14 cellular contexts compared by ENCODE assay signal in genomic region chr2:95388878-95389255, GRCh38. TPM values are rescaled to one million over a fixed set of nuclear protein-coding genes. Genes with fewer than 3 reads are reported as not detected.
DNase-seq lines count a peak whose midpoint lies in the region; ATAC-seq and TF ChIP-seq lines count a peak whose summit lies in the region.
"Had no signal": no experiment of that assay in that cellular context is flagged by ENCODE, and none has a peak within 500 bp of the region (broad histone marks: within the 10 kb centered on the region; RNA-seq: fewer than 3 reads in every experiment).

No MANE protein-coding gene starts in this region.

- H3K4me1 Mint-ChIP-seq in stimulated activated naive B cell treated with anti-CD40 and anti-IgM and Interleukin-4, amounts not matched to agents 10 μg/mL and 1 μg/mL and 100 μg/mL, for 72 hours = peaks cover 0 to 5% of the 10 kb centered on the region in 2 donors
- peaks cover 2% of the 10 kb centered on the region for H3K4me1 Mint-ChIP-seq in activated T-helper 2 cell treated with anti-CD3 and anti-CD28 coated beads, Interferon-gamma antibody, Interleukin-2, Interleukin-4, amounts not matched to agents 10 μg/mL and 5 μg/mL and 100 μg/mL, durations not matched to agents 14 hours and 24 hours and 36 hours (ENCODE audit: low read depth)

- H3K36me3 ChIP-seq in left ventricle myocardium inferior = no peaks in the 10 kb centered on the region
- no peaks in the 10 kb centered on the region for H3K36me3 ChIP-seq in Loucy (ENCODE audit: insufficient read depth, low read length)
- H3K36me3 ChIP-seq in mammary epithelial cell (ENCODE audit: insufficient read depth, low read length) = no peaks in the 10 kb centered on the region
- H3K36me3 ChIP-seq: pancreas had no signal

- no peaks in the 10 kb centered on the region for H3F3A ChIP-seq in Loucy (ENCODE audit: low read depth)

- WGBS in mammary epithelial cell (ENCODE audit: low coverage, missing lambda C conversion rate) = 15% methylated on average over 8 of the region's 16 CpGs

- CTCF ChIA-PET in mammary epithelial cell (lab: Charles Lee; ENCODE audit: low non-redundant PET) = interaction anchor here (0.6 kb wide), 2 partner anchors 62 to 157 kb away, joined by 3 read pairs; no protein-coding TSS in a partner anchor

- H3K36me3 Mint-ChIP-seq in stimulated activated naive B cell treated with anti-CD40 and anti-IgM and Interleukin-4, amounts not matched to agents 10 μg/mL and 1 μg/mL and 100 μg/mL, for 72 hours = no peaks in the 10 kb centered on the region
- no peaks in the 10 kb centered on the region for H3K36me3 Mint-ChIP-seq in activated T-helper 2 cell treated with anti-CD3 and anti-CD28 coated beads, Interferon-gamma antibody, Interleukin-2, Interleukin-4, amounts not matched to agents 10 μg/mL and 5 μg/mL and 100 μg/mL, durations not matched to agents 14 hours and 24 hours and 36 hours (ENCODE audit: low read depth)

- H3K27ac ChIP-seq in left ventricle myocardium inferior (replicated peaks) = no peak overlapping the region
- no peak overlapping the region for H3K27ac ChIP-seq in mammary epithelial cell (ENCODE audit: insufficient read depth, low read depth, low read length)
- H3K27ac ChIP-seq: pancreas, RWPE1 had no signal

- H3K9me3 Mint-ChIP-seq in stimulated activated naive B cell treated with anti-CD40 and anti-IgM and Interleukin-4, amounts not matched to agents 10 μg/mL and 1 μg/mL and 100 μg/mL, for 72 hours = no peaks in the 10 kb centered on the region
- H3K9me3 Mint-ChIP-seq in activated T-helper 2 cell treated with anti-CD3 and anti-CD28 coated beads, Interferon-gamma antibody, Interleukin-2, Interleukin-4, amounts not matched to agents 10 μg/mL and 5 μg/mL and 100 μg/mL, durations not matched to agents 14 hours and 24 hours and 36 hours = no peaks in the 10 kb centered on the region

- no peak overlapping the region for H3K4me3 Mint-ChIP-seq in stimulated activated naive B cell treated with anti-CD40 and anti-IgM and Interleukin-4, amounts not matched to agents 10 μg/mL and 1 μg/mL and 100 μg/mL, for 72 hours
- H3K4me3 Mint-ChIP-seq in activated T-helper 2 cell treated with anti-CD3 and anti-CD28 coated beads, Interferon-gamma antibody, Interleukin-2, Interleukin-4, amounts not matched to agents 10 μg/mL and 5 μg/mL and 100 μg/mL, durations not matched to agents 14 hours and 24 hours and 36 hours (ENCODE audit: low read depth) = no peak overlapping the region

- intact Hi-C loops in left ventricle myocardium inferior (cut with micrococcal nuclease) (no loop called here), cardiac septum (cut with DNase I) (no loop called here), mammary epithelial cell (cut with micrococcal nuclease) (loop anchor here (1.0 to 5.0 kb wide), 3 partner anchors 42 to 340 kb away; no protein-coding TSS in a partner anchor)
- intact Hi-C loops in activated T-helper 2 cell treated with anti-CD3 and anti-CD28 coated beads, Interferon-gamma antibody, Interleukin-2, Interleukin-4, amounts not matched to agents 10 μg/mL and 5 μg/mL and 100 μg/mL, durations not matched to agents 14 hours and 24 hours and 36 hours (cut with micrococcal nuclease) = loop anchor here (2.0 kb wide), 1 partner anchor 340 kb away; no protein-coding TSS in a partner anchor

- BruUV-seq in mammary epithelial cell (replicated peaks; lab: Mats Ljungman, UMichigan) = no TSS peak

- in situ Hi-C loops in mammary epithelial cell (cut with MboI; ENCODE audit: low sequenced_read_pairs in 2 of 2) = no loop called here

- no peak for TF ChIP-seq CTCF in left ventricle myocardium inferior (IDR thresholded peaks at IDR 0.05; ENCODE audit: borderline replicate concordance)
- TF ChIP-seq CTCF in Loucy (conservative IDR thresholded peaks at IDR 0.05; ENCODE audit: low read length) = no peak
- TF ChIP-seq CTCF in mammary epithelial cell (conservative IDR thresholded peaks at IDR 0.05 in 1 of 2, IDR thresholded peaks at IDR 0.05 in 1 of 2; ENCODE audit: extremely low read depth in 1 of 2, insufficient read depth in 1 of 2, low read depth in 1 of 2, low read length in 2 of 2) = no peak
- TF ChIP-seq CTCF in GM10266 (IDR thresholded peaks at IDR 0.05; ENCODE audit: control insufficient read depth, insufficient read depth, low read depth, missing control alignments) = no peak

- H3K27me3 ChIP-seq in left ventricle myocardium inferior (ENCODE audit: low read depth) = peaks cover 7% of the 10 kb centered on the region
- H3K27me3 ChIP-seq in Loucy (ENCODE audit: insufficient read depth, low read length, poor library complexity, severe bottlenecking) = no peaks in the 10 kb centered on the region
- H3K27me3 ChIP-seq in mammary epithelial cell (ENCODE audit: insufficient read depth, low read length) = no peaks in the 10 kb centered on the region
- H3K27me3 ChIP-seq: pancreas had no signal

- H3K9ac ChIP-seq in Loucy (ENCODE audit: low read depth, low read length, poor library complexity, severe bottlenecking) = no peak overlapping the region
- no peak overlapping the region for H3K9ac ChIP-seq in mammary epithelial cell (ENCODE audit: insufficient read depth, low read length)

- H3K9me2 ChIP-seq in Loucy (replicated peaks; ENCODE audit: low read depth, low read length) = no peaks in the 10 kb centered on the region

- peaks cover 20 to 22% of the 10 kb centered on the region in 2 donors for H3K27me3 Mint-ChIP-seq in stimulated activated naive B cell treated with anti-CD40 and anti-IgM and Interleukin-4, amounts not matched to agents 10 μg/mL and 1 μg/mL and 100 μg/mL, for 72 hours
- H3K27me3 Mint-ChIP-seq in activated T-helper 2 cell treated with anti-CD3 and anti-CD28 coated beads, Interferon-gamma antibody, Interleukin-2, Interleukin-4, amounts not matched to agents 10 μg/mL and 5 μg/mL and 100 μg/mL, durations not matched to agents 14 hours and 24 hours and 36 hours (ENCODE audit: low read depth) = no peaks in the 10 kb centered on the region

- peak overlapping the region; percentile 83 for H2AFZ ChIP-seq in Loucy (ENCODE audit: low read length)
- H2AFZ ChIP-seq in mammary epithelial cell (ENCODE audit: low read depth, low read length) = peak overlapping the region; percentile 74

- H3K4me2 ChIP-seq in Loucy (ENCODE audit: low read depth, low read length, poor library complexity, severe bottlenecking) (no peak overlapping the region), mammary epithelial cell (ENCODE audit: insufficient read depth, low read depth, low read length) (peak overlapping the region; percentile 50)

- dilution Hi-C loops in mammary epithelial cell (cut with HindIII; ENCODE audit: low sequenced_read_pairs) = no loop called here

- H3K27ac Mint-ChIP-seq in stimulated activated naive B cell treated with anti-CD40 and anti-IgM and Interleukin-4, amounts not matched to agents 10 μg/mL and 1 μg/mL and 100 μg/mL, for 72 hours = no peak overlapping the region
- no peak overlapping the region for H3K27ac Mint-ChIP-seq in activated T-helper 2 cell treated with anti-CD3 and anti-CD28 coated beads, Interferon-gamma antibody, Interleukin-2, Interleukin-4, amounts not matched to agents 10 μg/mL and 5 μg/mL and 100 μg/mL, durations not matched to agents 14 hours and 24 hours and 36 hours

- peak; percentile 32 to 36 for ATAC-seq in stimulated activated naive B cell treated with anti-CD40 and anti-IgM and Interleukin-4, amounts not matched to agents 10 μg/mL and 1 μg/mL and 100 μg/mL, for 72 hours (replicated peaks)
- no peak for ATAC-seq in HG03571 (IDR thresholded peaks at IDR 0.05; ENCODE audit: unreplicated experiment)

- H3K79me2 ChIP-seq in Loucy (ENCODE audit: insufficient read depth, low read length) (no peaks in the 10 kb centered on the region), mammary epithelial cell (ENCODE audit: insufficient read depth, low read length) (no peaks in the 10 kb centered on the region)

- no peak for DNase-seq in left ventricle myocardium inferior
- no peak for DNase-seq in cardiac septum (ENCODE audit: low spot score)
- DNase-seq in mammary epithelial cell = no peak
- DNase-seq in stimulated activated naive B cell treated with anti-CD40 and anti-IgM and Interleukin-4, amounts not matched to agents 10 μg/mL and 1 μg/mL and 100 μg/mL, for 72 hours = no peak
- DNase-seq in GM10266 (ENCODE audit: extremely low spot score) = no peak
- DNase-seq in activated T-helper 2 cell treated with anti-CD3 and anti-CD28 coated beads, Interferon-gamma antibody, Interleukin-2, Interleukin-4, amounts not matched to agents 10 μg/mL and 5 μg/mL and 100 μg/mL, durations not matched to agents 14 hours and 24 hours and 36 hours (ENCODE audit: low spot score) = no peak
- DNase-seq: activated CD4-positive, alpha-beta T cell treated with anti-CD3 and anti-CD28 coated beads, Interleukin-2, amount 50 U/mL, for 4 hours; effector CD8-positive, alpha-beta T cell; NCI-H1436 treated with DMSO at 0.1 percent for 48 hours; NCI-H524 treated with DMSO at 0.1 percent for 48 hours had no signal

- H4K20me1 ChIP-seq in Loucy (ENCODE audit: insufficient read depth, low read length, poor library complexity, severe bottlenecking) (no peaks in the 10 kb centered on the region), mammary epithelial cell (ENCODE audit: insufficient read depth, low read length) (no peaks in the 10 kb centered on the region)

- H3K4me1 ChIP-seq in left ventricle myocardium inferior = peaks cover 44% of the 10 kb centered on the region
- H3K4me1 ChIP-seq in Loucy (ENCODE audit: insufficient read depth, low read length, poor library complexity, severe bottlenecking) = no peaks in the 10 kb centered on the region
- no peaks in the 10 kb centered on the region for H3K4me1 ChIP-seq in mammary epithelial cell (ENCODE audit: insufficient read depth, low read length)

- H3K4me3 ChIP-seq in left ventricle myocardium inferior (peak overlapping the region; percentile 43), Loucy (ENCODE audit: low read length, poor library complexity, severe bottlenecking) (no peak overlapping the region), mammary epithelial cell (replicated peaks in 1 of 3; ENCODE audit: insufficient read depth in 1 of 3, low read depth in 2 of 3, low read length in 3 of 3) (no peak overlapping the region)
- H3K4me3 ChIP-seq: pancreas had no signal

- H3K9me3 ChIP-seq in left ventricle myocardium inferior (replicated peaks) (no peaks in the 10 kb centered on the region), Loucy (ENCODE audit: insufficient read depth, low read depth, low read length) (no peaks in the 10 kb centered on the region), mammary epithelial cell (replicated peaks; ENCODE audit: insufficient read depth, low read length) (no peaks in the 10 kb centered on the region)
- H3K9me3 ChIP-seq: pancreas had no signal

RNA-seq across cellular contexts. Expression of gene FAHD2A, which starts 13.6 kb away (rescaled TPM):
- total RNA-seq in left ventricle myocardium inferior (32.4 TPM), cardiac septum (28.8 TPM), mammary epithelial cell (10 to 100 TPM; 23.8 to 26.8 TPM)
- 30.1 TPM for polyA plus RNA-seq in mammary epithelial cell
- polyA minus RNA-seq in mammary epithelial cell = 62.2 TPM
- 32.5 and 40.3 TPM in 2 replicates for total RNA-seq in activated T-helper 2 cell treated with anti-CD3 and anti-CD28 coated beads, Interferon-gamma antibody, Interleukin-2, Interleukin-4, amounts not matched to agents 10 μg/mL and 5 μg/mL and 100 μg/mL, durations not matched to agents 14 hours and 24 hours and 36 hours

Comparison
In these comparisons a context has a peak if more than half of its experiments do, and no peak if none do; other contexts are left out.
1. intact Hi-C loops: an anchor here in mammary epithelial cell (1.0 to 5.0 kb wide) and activated T-helper 2 cell treated with anti-CD3 and anti-CD28 coated beads, Interferon-gamma antibody, Interleukin-2, Interleukin-4, amounts not matched to agents 10 μg/mL and 5 μg/mL and 100 μg/mL, durations not matched to agents 14 hours and 24 hours and 36 hours (2.0 kb wide); none called in left ventricle myocardium inferior and cardiac septum.